In the genomic region with DNA sequence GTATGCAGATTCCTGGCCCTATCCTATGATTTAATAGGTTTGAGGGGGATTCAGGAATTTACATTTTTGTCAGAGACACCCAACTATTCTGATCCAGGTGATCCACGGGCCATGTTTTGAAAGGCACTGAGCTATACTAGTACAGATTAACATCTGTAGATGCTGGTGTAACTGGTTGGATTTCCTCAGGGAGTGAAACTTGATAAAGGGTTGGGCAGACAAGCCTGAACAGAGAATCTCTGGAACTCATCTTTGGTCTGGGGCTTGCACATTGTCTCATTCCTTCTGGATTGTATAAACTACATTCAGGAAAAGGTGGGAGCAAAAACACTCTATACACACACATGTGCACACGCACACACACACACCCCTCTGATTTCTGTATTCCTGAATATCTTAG, we compare ENCODE assay signal across 15 cellular contexts.
"Had no signal": no experiment of that assay in that cellular context is flagged by ENCODE, and none has a peak within 500 bp of the region (broad histone marks: within the 10 kb centered on the region; RNA-seq: fewer than 3 reads in every experiment).

No MANE protein-coding gene starts in this region.

- H3K4me3 Mint-ChIP-seq: immature natural killer cell, neural progenitor cell had no signal

- H3K36me3 ChIP-seq: ascending aorta, cardiac muscle cell, gastrocnemius medialis, heart left ventricle, lower lobe of right lung, neural progenitor cell had no signal

- H3K9me3 ChIP-seq: gastrocnemius medialis, lower lobe of right lung had no signal

- H3K4me1 ChIP-seq: lower lobe of right lung, neural progenitor cell had no signal

- H3K4me2 ChIP-seq: neural progenitor cell had no signal

- H2AFZ ChIP-seq: neural progenitor cell had no signal

- H3K9me3 Mint-ChIP-seq: immature natural killer cell, neural progenitor cell had no signal

- H3K4me3 ChIP-seq: ascending aorta, cardiac muscle cell, gastrocnemius medialis, heart left ventricle, lower lobe of right lung, neural progenitor cell had no signal

- DNase-seq: activated CD4-positive, CD25-positive, alpha-beta regulatory T cell; activated naive CD4-positive, alpha-beta T cell; activated T-cell treated with anti-CD3 and anti-CD28 coated beads for 4 hours; gastrocnemius medialis; heart left ventricle; immature natural killer cell; left cardiac atrium; lower lobe of right lung; midbrain; stimulated activated CD4-positive, alpha-beta T cell treated with anti-CD3 and anti-CD28 coated beads, Interleukin-1b, Interleukin-23, amount 100 ng/mL, for 48 hours; T-helper 2 cell had no signal

- ATAC-seq: gastrocnemius medialis, heart left ventricle, left cardiac atrium, lower lobe of right lung, sciatic nerve had no signal

- H3K27ac Mint-ChIP-seq: immature natural killer cell, neural progenitor cell had no signal

- H3K9ac ChIP-seq: neural progenitor cell had no signal

- H3K36me3 Mint-ChIP-seq: neural progenitor cell had no signal

- H3K27me3 ChIP-seq: ascending aorta, cardiac muscle cell, gastrocnemius medialis, heart left ventricle, neural progenitor cell had no signal

- H3K4me1 Mint-ChIP-seq: immature natural killer cell had no signal

- H3K27ac ChIP-seq: ascending aorta, cardiac muscle cell, gastrocnemius medialis, heart left ventricle, lower lobe of right lung, neural progenitor cell had no signal
